In genomic region chr2:72028996-72029395, GRCh38 we compare ENCODE assay signal across 15 cellular contexts.
DNase-seq lines count a peak whose midpoint lies in the region; ATAC-seq and TF ChIP-seq lines count a peak whose summit lies in the region.
"Had no signal": no experiment of that assay in that cellular context is flagged by ENCODE, and none has a peak within 500 bp of the region (broad histone marks: within the 10 kb centered on the region; RNA-seq: fewer than 3 reads in every experiment).

No MANE protein-coding gene starts in this region.

- no peak overlapping the region for H3K27ac Mint-ChIP-seq in stimulated activated naive CD8-positive, alpha-beta T cell treated with anti-CD3 and anti-CD28 coated beads, Interleukin-15, amount 100 ng/mL, for 72 hours
- no peak overlapping the region for H3K27ac Mint-ChIP-seq in glutamatergic neuron (ENCODE audit: unreplicated experiment)
- H3K27ac Mint-ChIP-seq in progenitor cell of endocrine pancreas, result no peak overlapping the region
- H3K27ac Mint-ChIP-seq: CD4-positive, alpha-beta memory T cell had no signal

- no peaks in the 10 kb centered on the region for H3K27me3 Mint-ChIP-seq in stimulated activated naive CD8-positive, alpha-beta T cell treated with anti-CD3 and anti-CD28 coated beads, Interleukin-15, amount 100 ng/mL, for 72 hours
- H3K27me3 Mint-ChIP-seq in glutamatergic neuron (ENCODE audit: unreplicated experiment), result peaks cover 2% of the 10 kb centered on the region
- peaks cover 3% of the 10 kb centered on the region for H3K27me3 Mint-ChIP-seq in progenitor cell of endocrine pancreas

- DNase-seq in stimulated activated naive CD8-positive, alpha-beta T cell treated with anti-CD3 and anti-CD28 coated beads, Interleukin-15, amount 100 ng/mL, for 72 hours, result peak in 1 of 2 donors; percentile 6
- no peak for DNase-seq in stimulated activated naive CD8-positive, alpha-beta T cell treated with anti-CD3 and anti-CD28 coated beads, Interleukin-15, Interleukin-2, amounts not matched to agents 100 U/mL and 50 U/mL, for 24 hours
- DNase-seq in glutamatergic neuron, result peak; percentile 10
- DNase-seq in progenitor cell of endocrine pancreas (ENCODE audit: low spot score, unreplicated experiment), result peak; percentile 6
- no peak for DNase-seq in occipital lobe (lab: John Stamatoyannopoulos, UW)
- DNase-seq in NCI-H524 (lab: John Stamatoyannopoulos, UW), result no peak
- no peak for DNase-seq in SW 1271 (lab: John Stamatoyannopoulos, UW)
- DNase-seq: BE2C; CD4-positive, alpha-beta memory T cell; DMS79; NCI-H1092 treated with DMSO at 0.1 percent for 48 hours; NCI-H1694; NCI-H748 treated with DMSO at 0.1 percent for 48 hours; PC-3 had no signal

- H3K9me3 Mint-ChIP-seq in stimulated activated naive CD8-positive, alpha-beta T cell treated with anti-CD3 and anti-CD28 coated beads, Interleukin-15, amount 100 ng/mL, for 72 hours, result no peaks in the 10 kb centered on the region
- H3K9me3 Mint-ChIP-seq in glutamatergic neuron (ENCODE audit: unreplicated experiment) (peaks cover 5% of the 10 kb centered on the region), progenitor cell of endocrine pancreas (ENCODE audit: low read depth) (no peaks in the 10 kb centered on the region)
- H3K9me3 Mint-ChIP-seq: CD4-positive, alpha-beta memory T cell had no signal

- peak; percentile 15 for ATAC-seq in stimulated activated naive CD8-positive, alpha-beta T cell treated with anti-CD3 and anti-CD28 coated beads, Interleukin-15, amount 100 ng/mL, for 72 hours
- no peak for ATAC-seq in stimulated activated naive CD8-positive, alpha-beta T cell treated with anti-CD3 and anti-CD28 coated beads, Interleukin-15, Interleukin-2, amounts not matched to agents 100 U/mL and 50 U/mL, for 24 hours
- ATAC-seq: GM12878, PC-3 had no signal

- no peak overlapping the region for H3K4me3 Mint-ChIP-seq in stimulated activated naive CD8-positive, alpha-beta T cell treated with anti-CD3 and anti-CD28 coated beads, Interleukin-15, amount 100 ng/mL, for 72 hours
- no peak overlapping the region for H3K4me3 Mint-ChIP-seq in glutamatergic neuron (ENCODE audit: unreplicated experiment)
- no peak overlapping the region for H3K4me3 Mint-ChIP-seq in progenitor cell of endocrine pancreas (ENCODE audit: low read depth)

- H3K36me3 Mint-ChIP-seq in glutamatergic neuron (ENCODE audit: unreplicated experiment) (peaks cover 3% of the 10 kb centered on the region), progenitor cell of endocrine pancreas (ENCODE audit: insufficient read depth) (no peaks in the 10 kb centered on the region)
- H3K36me3 Mint-ChIP-seq: CD4-positive, alpha-beta memory T cell had no signal

- no peaks in the 10 kb centered on the region for H3K4me1 Mint-ChIP-seq in stimulated activated naive CD8-positive, alpha-beta T cell treated with anti-CD3 and anti-CD28 coated beads, Interleukin-15, amount 100 ng/mL, for 72 hours
- peaks cover 6% of the 10 kb centered on the region for H3K4me1 Mint-ChIP-seq in glutamatergic neuron (ENCODE audit: low read depth, unreplicated experiment)
- no peaks in the 10 kb centered on the region for H3K4me1 Mint-ChIP-seq in progenitor cell of endocrine pancreas (ENCODE audit: low read depth)
- H3K4me1 Mint-ChIP-seq: CD4-positive, alpha-beta memory T cell had no signal

- TF ChIP-seq CTCF in glutamatergic neuron (IDR thresholded peaks at IDR 0.05; ENCODE audit: partially characterized antibody, unreplicated experiment) (no peak), progenitor cell of endocrine pancreas (IDR thresholded peaks at IDR 0.05; ENCODE audit: unreplicated experiment) (no peak)

Comparison
In these comparisons a context has a peak if more than half of its experiments do, and no peak if none do; other contexts are left out.
1. DNase-seq: peak in glutamatergic neuron (single experiment) and progenitor cell of endocrine pancreas (single experiment); none in stimulated activated naive CD8-positive, alpha-beta T cell treated with anti-CD3 and anti-CD28 coated beads, Interleukin-15, Interleukin-2, amounts not matched to agents 100 U/mL and 50 U/mL, for 24 hours (single experiment), occipital lobe (single experiment), NCI-H524 (0 of 2) and SW 1271 (0 of 2).